ENCODE assay signal across 27 cellular contexts in the genomic region with DNA sequence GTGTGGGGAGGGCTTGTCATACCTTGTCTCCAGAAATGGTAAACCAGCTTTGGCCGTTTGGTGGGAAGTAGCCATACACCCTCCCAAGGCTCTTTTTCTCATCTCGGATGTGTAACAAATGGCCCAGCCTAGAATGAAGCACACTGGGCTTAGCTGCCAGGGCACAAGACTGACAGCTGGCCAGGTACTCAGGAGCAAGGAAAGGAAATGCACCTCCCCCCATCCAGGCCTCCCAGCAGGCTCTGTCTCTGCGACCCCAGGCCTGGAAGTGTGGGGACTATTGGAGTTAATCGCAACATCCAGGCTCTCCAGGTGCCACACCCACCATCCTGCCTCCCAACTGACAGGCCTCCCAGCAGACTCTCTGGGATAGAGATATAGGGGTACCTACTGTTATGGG.
"Had no signal": no experiment of that assay in that cellular context is flagged by ENCODE, and none has a peak within 500 bp of the region (broad histone marks: within the 10 kb centered on the region; RNA-seq: fewer than 3 reads in every experiment).

No MANE protein-coding gene starts in this region.

- H3K36me3 Mint-ChIP-seq: activated CD4-positive, alpha-beta memory T cell treated with anti-CD3 and anti-CD28 coated beads for 36 hours; activated naive CD4-positive, alpha-beta T cell treated with anti-CD3 and anti-CD28 coated beads, Interleukin-2, amount 10 ng/mL, durations not matched to agents 7 days and 5 days; activated naive CD8-positive, alpha-beta T cell treated with anti-CD3 and anti-CD28 coated beads for 36 hours had no signal

- H3K27me3 ChIP-seq: brain microvascular endothelial cell, cardiac muscle cell, Peyer's patch, SJCRH30 had no signal

- H3K4me1 Mint-ChIP-seq: activated CD4-positive, alpha-beta T cell treated with anti-CD3 and anti-CD28 coated beads, Interleukin-2, amount 10 ng/mL, durations not matched to agents 7 days and 5 days; activated naive CD4-positive, alpha-beta T cell treated with anti-CD3 and anti-CD28 coated beads, Interleukin-2, amount 10 ng/mL, durations not matched to agents 7 days and 5 days; activated naive CD8-positive, alpha-beta T cell treated with anti-CD3 and anti-CD28 coated beads for 36 hours had no signal

- DNase-seq: activated CD4-positive, alpha-beta memory T cell treated with anti-CD3 and anti-CD28 coated beads for 36 hours; activated CD4-positive, alpha-beta T cell treated with anti-CD3 and anti-CD28 coated beads, Interleukin-2, amount 10 ng/mL, durations not matched to agents 7 days and 5 days; activated CD4-positive, CD25-positive, alpha-beta regulatory T cell; activated CD8-positive, alpha-beta memory T cell treated with anti-CD3 and anti-CD28 coated beads for 24 hours; activated gamma-delta T cell treated with Interleukin-2 at 50 U/mL for 16 hours; activated naive CD4-positive, alpha-beta T cell treated with anti-CD3 and anti-CD28 coated beads, Interleukin-2, amount 10 ng/mL, durations not matched to agents 7 days and 5 days; activated naive CD8-positive, alpha-beta T cell treated with anti-CD3 and anti-CD28 coated beads for 36 hours; activated T-cell treated with anti-CD3 and anti-CD28 coated beads, Interleukin-2, amount 50 U/mL, for 4 hours; brain microvascular endothelial cell; Karpas-422; MM.1S; NCI-H1105; NCI-H1436; NCI-H1694 treated with DMSO at 0.1 percent for 48 hours; NCI-H2081; NCI-H2171; NCI-H2227 treated with DMSO at 0.1 percent for 48 hours; NCI-H446 treated with DMSO at 0.1 percent for 48 hours; NCI-H526 treated with DMSO at 0.1 percent for 48 hours; Peyer's patch; Right ventricle myocardium superior; SJCRH30; SK-N-SH had no signal

- H3K36me3 ChIP-seq: brain microvascular endothelial cell, cardiac muscle cell, Peyer's patch, SJCRH30 had no signal

- H3K9me3 ChIP-seq: Peyer's patch, SJCRH30, SK-N-SH had no signal

- H3K27me3 Mint-ChIP-seq: activated CD4-positive, alpha-beta memory T cell treated with anti-CD3 and anti-CD28 coated beads for 36 hours; activated CD4-positive, alpha-beta T cell treated with anti-CD3 and anti-CD28 coated beads, Interleukin-2, amount 10 ng/mL, durations not matched to agents 7 days and 5 days; activated naive CD4-positive, alpha-beta T cell treated with anti-CD3 and anti-CD28 coated beads, Interleukin-2, amount 10 ng/mL, durations not matched to agents 7 days and 5 days; activated naive CD8-positive, alpha-beta T cell treated with anti-CD3 and anti-CD28 coated beads for 36 hours had no signal

- H3K27ac ChIP-seq: brain microvascular endothelial cell, cardiac muscle cell, Peyer's patch, RWPE1, SJCRH30 had no signal

- H3K9me3 Mint-ChIP-seq: activated CD4-positive, alpha-beta memory T cell treated with anti-CD3 and anti-CD28 coated beads for 36 hours; activated CD4-positive, alpha-beta T cell treated with anti-CD3 and anti-CD28 coated beads, Interleukin-2, amount 10 ng/mL, durations not matched to agents 7 days and 5 days; activated naive CD4-positive, alpha-beta T cell treated with anti-CD3 and anti-CD28 coated beads, Interleukin-2, amount 10 ng/mL, durations not matched to agents 7 days and 5 days; activated naive CD8-positive, alpha-beta T cell treated with anti-CD3 and anti-CD28 coated beads for 36 hours; activated T-cell treated with anti-CD3 and anti-CD28 coated beads, Interleukin-2, amount 50 U/mL, for 4 hours; T-helper 2 cell treated with Interferon-gamma antibody and Interleukin-4, amounts not matched to agents 5 μg/mL and 100 μg/mL, for 36 hours had no signal

- ATAC-seq: activated T-cell treated with anti-CD3 and anti-CD28 coated beads, Interleukin-2, amount 50 U/mL, for 4 hours; K562 had no signal

- H3K4me3 ChIP-seq: cardiac muscle cell, K562, Peyer's patch, SJCRH30 had no signal

- H3K27ac Mint-ChIP-seq: activated CD4-positive, alpha-beta memory T cell treated with anti-CD3 and anti-CD28 coated beads for 36 hours; activated CD4-positive, alpha-beta T cell treated with anti-CD3 and anti-CD28 coated beads, Interleukin-2, amount 10 ng/mL, durations not matched to agents 7 days and 5 days; activated naive CD4-positive, alpha-beta T cell treated with anti-CD3 and anti-CD28 coated beads, Interleukin-2, amount 10 ng/mL, durations not matched to agents 7 days and 5 days; activated naive CD8-positive, alpha-beta T cell treated with anti-CD3 and anti-CD28 coated beads for 36 hours; T-helper 2 cell treated with Interferon-gamma antibody and Interleukin-4, amounts not matched to agents 5 μg/mL and 100 μg/mL, for 36 hours had no signal

- H3K4me3 Mint-ChIP-seq: activated CD4-positive, alpha-beta memory T cell treated with anti-CD3 and anti-CD28 coated beads for 36 hours; activated CD4-positive, alpha-beta T cell treated with anti-CD3 and anti-CD28 coated beads, Interleukin-2, amount 10 ng/mL, durations not matched to agents 7 days and 5 days; activated naive CD4-positive, alpha-beta T cell treated with anti-CD3 and anti-CD28 coated beads, Interleukin-2, amount 10 ng/mL, durations not matched to agents 7 days and 5 days; activated naive CD8-positive, alpha-beta T cell treated with anti-CD3 and anti-CD28 coated beads for 36 hours; activated T-cell treated with anti-CD3 and anti-CD28 coated beads, Interleukin-2, amount 50 U/mL, for 4 hours; T-helper 2 cell treated with Interferon-gamma antibody and Interleukin-4, amounts not matched to agents 5 μg/mL and 100 μg/mL, for 36 hours had no signal
